Comparison of ENCODE assay signal across 1 cellular context in the genomic region with DNA sequence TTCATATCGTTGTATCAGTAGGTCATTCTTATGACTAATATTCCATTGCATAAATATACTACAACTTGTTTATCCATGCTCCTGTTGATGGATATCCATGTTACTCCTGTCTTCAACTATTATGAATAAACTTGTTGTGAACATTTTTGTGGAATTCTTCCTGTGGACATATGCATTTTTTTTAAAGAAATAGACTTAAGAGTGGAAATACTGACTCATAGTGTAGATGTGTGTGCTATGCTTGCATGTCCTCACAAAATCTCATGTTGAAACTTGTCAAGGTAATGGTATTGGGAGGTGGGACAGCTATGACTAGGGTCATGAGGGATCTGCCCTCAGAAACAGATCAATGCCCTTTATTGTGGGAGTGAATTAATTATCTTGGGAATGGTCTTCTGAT.
TF ChIP-seq lines count a peak whose summit lies in the region.

No MANE protein-coding gene starts in this region.

TF ChIP-seq in SK-N-SH, 30 proteins besides CTCF, POLR2A, EP300 and RAD21 (continued from another document):
- TF ChIP-seq NRF1 (IDR thresholded peaks at IDR 0.05; ENCODE audit: low read depth, low read length), result no peak
- TF ChIP-seq FOSL2 (IDR thresholded peaks at IDR 0.05; ENCODE audit: borderline replicate concordance, low read depth), result no peak
- TF ChIP-seq, protein P1, sequence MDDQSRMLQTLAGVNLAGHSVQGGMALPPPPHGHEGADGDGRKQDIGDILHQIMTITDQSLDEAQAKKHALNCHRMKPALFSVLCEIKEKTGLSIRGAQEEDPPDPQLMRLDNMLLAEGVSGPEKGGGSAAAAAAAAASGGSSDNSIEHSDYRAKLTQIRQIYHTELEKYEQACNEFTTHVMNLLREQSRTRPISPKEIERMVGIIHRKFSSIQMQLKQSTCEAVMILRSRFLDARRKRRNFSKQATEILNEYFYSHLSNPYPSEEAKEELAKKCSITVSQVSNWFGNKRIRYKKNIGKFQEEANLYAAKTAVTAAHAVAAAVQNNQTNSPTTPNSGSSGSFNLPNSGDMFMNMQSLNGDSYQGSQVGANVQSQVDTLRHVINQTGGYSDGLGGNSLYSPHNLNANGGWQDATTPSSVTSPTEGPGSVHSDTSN (IDR thresholded peaks at IDR 0.05), result no peak
- no peak for TF ChIP-seq SIN3A (IDR thresholded peaks at IDR 0.05; ENCODE audit: borderline replicate concordance, low read depth, low read length)
- TF ChIP-seq YY1 (IDR thresholded peaks at IDR 0.05; ENCODE audit: low read depth), result no peak
- TF ChIP-seq POLR2AphosphoS5 (IDR thresholded peaks at IDR 0.05; ENCODE audit: low read depth, low read length), result no peak
- no peak for TF ChIP-seq TEAD4 (IDR thresholded peaks at IDR 0.05; ENCODE audit: borderline replicate concordance, insufficient read depth)
- no peak for TF ChIP-seq ZBTB33 (IDR thresholded peaks at IDR 0.05; ENCODE audit: borderline replicate concordance, low read depth)
- no peak for TF ChIP-seq NFIC (IDR thresholded peaks at IDR 0.05; ENCODE audit: borderline replicate concordance)
- no peak for TF ChIP-seq MAX (IDR thresholded peaks at IDR 0.05; ENCODE audit: low read depth)
- no peak for TF ChIP-seq RCOR1 (IDR thresholded peaks at IDR 0.05; ENCODE audit: low read length)
